Comparison of ENCODE assay signal across 1 cellular context in the genomic region with DNA sequence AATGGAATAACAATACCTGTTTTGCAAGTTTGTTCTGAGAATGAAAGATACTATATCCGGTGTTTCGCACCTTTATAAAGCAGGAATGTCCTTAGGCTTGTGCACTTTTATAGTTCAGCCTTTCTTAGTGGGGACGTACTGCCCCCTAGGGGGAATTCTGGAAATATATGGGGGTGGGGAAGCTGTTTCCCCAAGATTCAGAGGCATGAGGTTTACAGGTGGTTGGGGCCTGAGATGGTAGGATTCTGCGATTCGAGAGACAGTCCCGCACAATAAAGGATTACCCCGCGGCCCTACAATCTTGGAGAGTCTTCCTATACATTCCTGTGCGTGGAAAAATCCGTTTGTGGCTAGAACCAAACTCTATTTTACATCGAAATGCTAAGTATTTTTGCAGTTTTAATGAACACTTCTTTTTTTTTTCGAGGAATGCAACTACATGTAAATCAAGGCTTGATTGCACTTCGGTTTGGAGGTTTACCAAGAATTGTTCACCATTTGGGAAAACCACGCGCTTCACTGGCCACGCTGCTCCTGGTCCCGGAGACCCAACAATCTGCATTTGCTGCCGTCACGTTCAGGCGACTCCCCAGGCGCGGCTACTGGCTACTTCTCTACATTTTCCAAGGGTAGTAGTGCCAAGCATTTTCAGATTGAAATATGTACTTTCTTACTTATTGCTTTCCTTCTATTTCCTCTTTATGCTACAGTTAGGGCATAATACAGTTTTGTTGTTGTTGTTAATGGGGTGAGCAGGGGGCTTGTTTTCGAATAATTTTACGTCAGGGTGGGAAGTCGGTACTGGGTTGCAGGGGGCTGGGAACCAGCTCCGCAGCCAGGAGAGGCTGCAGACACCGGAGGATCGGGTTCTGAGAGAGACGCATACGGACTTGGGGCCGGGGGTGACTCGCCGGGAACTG.
TF ChIP-seq lines count a peak whose summit lies in the region.

No MANE protein-coding gene starts in this region.

TF ChIP-seq in Ishikawa, 13 proteins besides CTCF, POLR2A, EP300 and RAD21 (continued from another document):
- 0 out of 2 replicates have a peak, but pooled peaks have one; percentile 37 for TF ChIP-seq TCF12 (IDR thresholded peaks at IDR 0.05; ENCODE audit: low read depth)
